In genomic region chr7:64558781-64559180, GRCh38 we compare ENCODE assay signal across 15 cellular contexts. TPM values are rescaled to one million over a fixed set of nuclear protein-coding genes. Genes with fewer than 3 reads are reported as not detected.
A peak's percentile ranks its signal among the peaks of the same experiment; 100 is the strongest.
DNase-seq lines count a peak whose midpoint lies in the region; ATAC-seq, FAIRE-seq and TF ChIP-seq lines count a peak whose summit lies in the region.
"Had no signal": no experiment of that assay in that cellular context is flagged by ENCODE, and none has a peak within 500 bp of the region (broad histone marks: within the 10 kb centered on the region; RNA-seq: fewer than 3 reads in every experiment).

No MANE protein-coding gene starts in this region.

- in situ Hi-C loops in brain microvascular endothelial cell (cut with HindIII; ENCODE audit: low pct_ligation_motif_present, low sequenced_read_pairs) = no loop called here
- in situ Hi-C loops in HAP-1 (cut with MboI; ENCODE audit: low sequenced_read_pairs) = no loop called here

- H3K27me3 ChIP-seq in brain microvascular endothelial cell (replicated peaks) (no peaks in the 10 kb centered on the region), lower lobe of right lung (ENCODE audit: low read depth) (no peaks in the 10 kb centered on the region), upper lobe of left lung (no peaks in the 10 kb centered on the region), HAP-1 (ENCODE audit: low read depth) (no peaks in the 10 kb centered on the region)

- DNase-seq in DMS53 (lab: John Stamatoyannopoulos, UW) (peak; percentile 67), DMS53 treated with DMSO at 0.1 percent for 48 hours (lab: John Stamatoyannopoulos, UW; ENCODE audit: unreplicated experiment) (no peak), brain microvascular endothelial cell (no peak), lower lobe of right lung (no peak), upper lobe of left lung (no peak), GM12891 (ENCODE audit: insufficient read length, low spot score) (no peak), HAP-1 (ENCODE audit: low spot score in 2 of 2) (no peak), RCC 7860 (ENCODE audit: low spot score) (no peak)
- DNase-seq: activated CD4-positive, alpha-beta T cell treated with anti-CD3 and anti-CD28 coated beads, Interleukin-2, amount 10 ng/mL, durations not matched to agents 7 days and 5 days; activated effector memory CD4-positive, alpha-beta T cell treated with anti-CD3 and anti-CD28 coated beads, Interleukin-2, amount 50 U/mL, for 16 hours; NCI-H1105; NCI-H524; SW 1271 had no signal

- WGBS in upper lobe of left lung, 2 donors = 66 to 68% methylated on average over 4 of the region's 4 CpGs

- no peak for ATAC-seq in lower lobe of right lung
- no peak for ATAC-seq in upper lobe of left lung (ENCODE audit: low FRiP score in 2 of 2)

- H3K4me3 ChIP-seq in brain microvascular endothelial cell (ENCODE audit: low read depth, low read length) (no peak overlapping the region), lower lobe of right lung (peak overlapping the region; percentile 7), upper lobe of left lung (no peak overlapping the region), HAP-1 (no peak overlapping the region)
- H3K4me3 ChIP-seq: skin epidermis had no signal

- TF ChIP-seq CTCF in brain microvascular endothelial cell (IDR thresholded peaks at IDR 0.05; ENCODE audit: low read depth, low read length, missing control alignments) (no peak), lower lobe of right lung (IDR thresholded peaks at IDR 0.05) (no peak), upper lobe of left lung (IDR thresholded peaks at IDR 0.05) (no peak)

- TF ChIP-seq POLR2A in upper lobe of left lung (IDR thresholded peaks at IDR 0.05) = no peak
- no peak for TF ChIP-seq POLR2A in GM12891 (IDR thresholded peaks at IDR 0.05; ENCODE audit: low read depth, low read length)

- peaks cover 3% of the 10 kb centered on the region for H3K36me3 ChIP-seq in brain microvascular endothelial cell (replicated peaks)
- peaks cover 3% of the 10 kb centered on the region for H3K36me3 ChIP-seq in lower lobe of right lung
- no peaks in the 10 kb centered on the region for H3K36me3 ChIP-seq in upper lobe of left lung
- H3K36me3 ChIP-seq in HAP-1 (replicated peaks) = peaks cover 3% of the 10 kb centered on the region; the same call in 1 of the 2 replicates

- FAIRE-seq in GM12891 (lab: Jason Lieb, UNC) = no peak
- no peak for FAIRE-seq in RCC 7860 (lab: Jason Lieb, UNC)
- FAIRE-seq: A204.1 had no signal

- H3K4me1 ChIP-seq in lower lobe of right lung (peaks cover 18% of the 10 kb centered on the region), upper lobe of left lung (peaks cover 7 to 34% (median 13%) of the 10 kb centered on the region in 4 donors), HAP-1 (no peaks in the 10 kb centered on the region; the same call in 1 of the 2 replicates)

- peak overlapping the region; percentile 63 for H3K27ac ChIP-seq in brain microvascular endothelial cell
- no peak overlapping the region for H3K27ac ChIP-seq in lower lobe of right lung
- H3K27ac ChIP-seq in upper lobe of left lung = peak overlapping the region in 3 of 4 donors; percentile 16 to 76 (median 57)

- TF ChIP-seq EP300 in upper lobe of left lung (IDR thresholded peaks at IDR 0.05) = no peak

- intact Hi-C loops in lower lobe of right lung (cut with DNase I) = no loop called here

- no peaks in the 10 kb centered on the region for H3K9me3 ChIP-seq in lower lobe of right lung
- H3K9me3 ChIP-seq in upper lobe of left lung = peaks cover 0 to 12% (median 4%) of the 10 kb centered on the region in 4 donors
- no peaks in the 10 kb centered on the region; the same call in 1 of the 2 replicates for H3K9me3 ChIP-seq in HAP-1

TF ChIP-seq in GM12891, 5 proteins besides CTCF, POLR2A, EP300 and RAD21:
- TF ChIP-seq POLR2AphosphoS5 (IDR thresholded peaks at IDR 0.05; ENCODE audit: low read depth, low read length) (no peak), SPI1 (IDR thresholded peaks at IDR 0.05; ENCODE audit: low read depth, low read length) (no peak), TAF1 (IDR thresholded peaks at IDR 0.05; ENCODE audit: low read depth, low read length) (no peak)

RNA-seq across cellular contexts. Expression of gene ZNF680, which starts 4.1 kb away (rescaled TPM):
- 13.6 TPM for total RNA-seq in lower lobe of right lung
- total RNA-seq in upper lobe of left lung = 10 to 100 TPM in 4 of 6 donors, 1 to 10 TPM in 2; 4.0 to 20.3 (median 11.7) TPM
- polyA plus RNA-seq in GM12891 (2012; ENCODE audit: low read depth, missing spikeins) = 2.7 TPM
